9 cellular contexts compared by ENCODE assay signal in the genomic region with DNA sequence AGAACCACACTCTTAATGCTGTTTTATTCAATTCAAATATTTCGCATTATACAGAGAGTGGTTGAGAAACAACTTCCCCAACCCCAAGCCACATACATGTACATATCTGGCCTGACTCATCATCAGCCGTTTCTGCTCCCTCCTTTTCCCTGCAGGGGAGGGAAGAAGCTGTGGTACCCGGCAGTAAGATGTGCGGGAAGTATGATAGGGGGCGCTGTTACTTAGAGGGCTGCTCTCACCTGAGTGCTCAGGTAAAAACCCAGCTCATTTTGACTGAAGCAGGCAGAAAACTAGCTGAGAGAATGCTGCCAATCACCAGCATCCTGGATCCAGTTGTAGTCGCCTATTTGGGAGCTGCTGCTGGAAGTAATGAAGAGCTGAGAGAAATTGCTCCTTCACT.
DNase-seq lines count a peak whose midpoint lies in the region; ATAC-seq and TF ChIP-seq lines count a peak whose summit lies in the region.
"Had no signal": no experiment of that assay in that cellular context is flagged by ENCODE, and none has a peak within 500 bp of the region (broad histone marks: within the 10 kb centered on the region; RNA-seq: fewer than 3 reads in every experiment).

No MANE protein-coding gene starts in this region.

- no peaks in the 10 kb centered on the region for H3K27me3 ChIP-seq in DOHH2 (ENCODE audit: control insufficient read depth, low read length)
- no peaks in the 10 kb centered on the region for H3K27me3 ChIP-seq in Peyer's patch
- no peaks in the 10 kb centered on the region for H3K27me3 ChIP-seq in SJCRH30

- H3K9me3 ChIP-seq in DOHH2 (ENCODE audit: control insufficient read depth, insufficient read depth, low read length) = no peaks in the 10 kb centered on the region
- H3K9me3 ChIP-seq in Peyer's patch = no peaks in the 10 kb centered on the region
- H3K9me3 ChIP-seq in SJCRH30 (replicated peaks) = no peaks in the 10 kb centered on the region
- H3K9me3 ChIP-seq: thoracic aorta had no signal

- no peaks in the 10 kb centered on the region for H4K20me1 ChIP-seq in DOHH2 (ENCODE audit: control insufficient read depth, insufficient read depth, low read depth, low read length)

- no peaks in the 10 kb centered on the region for H3F3A ChIP-seq in DOHH2 (ENCODE audit: control insufficient read depth, insufficient read depth)

- no peak overlapping the region for H3K27ac ChIP-seq in DOHH2 (ENCODE audit: low read depth, low read length)
- H3K27ac ChIP-seq in Peyer's patch = no peak overlapping the region
- H3K27ac ChIP-seq in SJCRH30 = no peak overlapping the region
- H3K27ac ChIP-seq: thoracic aorta had no signal

- H3K79me2 ChIP-seq in DOHH2 (ENCODE audit: control insufficient read depth, low read length) = no peaks in the 10 kb centered on the region

- DNase-seq in H4 (ENCODE audit: low spot score) (peak; percentile 19), NCI-H526 treated with DMSO at 0.1 percent for 48 hours (lab: John Stamatoyannopoulos, UW) (peak; percentile 51), iPS DF 4.7 (ENCODE audit: extremely low read depth, low spot score) (peak; percentile 11), Peyer's patch (no peak), SJCRH30 (no peak)
- DNase-seq: activated CD8-positive, alpha-beta memory T cell treated with anti-CD3 and anti-CD28 coated beads for 24 hours had no signal

- no peak overlapping the region for H3K4me2 ChIP-seq in DOHH2 (ENCODE audit: low read length)

- no peaks in the 10 kb centered on the region for H3K9me2 ChIP-seq in DOHH2 (replicated peaks; ENCODE audit: control insufficient read depth, low read length)

- H3K4me1 ChIP-seq in DOHH2 (ENCODE audit: control insufficient read depth, low read length) = no peaks in the 10 kb centered on the region
- H3K4me1 ChIP-seq in Peyer's patch = no peaks in the 10 kb centered on the region
- H3K4me1 ChIP-seq in SJCRH30 = no peaks in the 10 kb centered on the region

- H3K4me3 ChIP-seq in DOHH2 (ENCODE audit: low read length) = no peak overlapping the region
- H3K4me3 ChIP-seq in Peyer's patch = no peak overlapping the region
- no peak overlapping the region for H3K4me3 ChIP-seq in SJCRH30
- H3K4me3 ChIP-seq: thoracic aorta had no signal

- no peaks in the 10 kb centered on the region for H3K36me3 ChIP-seq in DOHH2 (ENCODE audit: control insufficient read depth, low read length)
- H3K36me3 ChIP-seq in Peyer's patch = no peaks in the 10 kb centered on the region
- no peaks in the 10 kb centered on the region for H3K36me3 ChIP-seq in SJCRH30
- H3K36me3 ChIP-seq: thoracic aorta had no signal

- TF ChIP-seq CTCF in DOHH2 (IDR thresholded peaks at IDR 0.05; ENCODE audit: low read depth, low read length, poor library complexity, severe bottlenecking) = peak; percentile 55
- no peak for TF ChIP-seq CTCF in Peyer's patch (IDR thresholded peaks at IDR 0.05)

- no peak for ATAC-seq in GM19351 (IDR thresholded peaks at IDR 0.05; ENCODE audit: unreplicated experiment)

- no peak for TF ChIP-seq POLR2A in Peyer's patch (IDR thresholded peaks at IDR 0.05)

Comparison
In these comparisons a context has a peak if more than half of its experiments do, and no peak if none do; other contexts are left out.
1. DNase-seq: peak in H4 (single experiment), NCI-H526 treated with DMSO at 0.1 percent for 48 hours (single experiment) and iPS DF 4.7 (single experiment); none in Peyer's patch (0 of 3) and SJCRH30 (0 of 2).